Comparison of ENCODE assay signal across 8 cellular contexts in genomic region chr9:8858250-8859161, GRCh38.
DNase-seq lines count a peak whose midpoint lies in the region; ATAC-seq, FAIRE-seq and TF ChIP-seq lines count a peak whose summit lies in the region.

No MANE protein-coding gene starts in this region.

- no peak overlapping the region for H3K27ac Mint-ChIP-seq in activated T-helper 17 cell treated with anti-CD3 and anti-CD28 coated beads, Interleukin-2, amount 50 U/mL, for 72 hours

- H3K4me1 ChIP-seq in right atrium auricular region, result peaks cover 0 to 30% of the 10 kb centered on the region in 2 donors

- peaks cover 31% of the 10 kb centered on the region for H3K27me3 Mint-ChIP-seq in activated T-helper 17 cell treated with anti-CD3 and anti-CD28 coated beads, Interleukin-2, amount 50 U/mL, for 72 hours

- FAIRE-seq in HTR-8/SVneo (lab: Jason Lieb, UNC), result no peak

- no peak for ATAC-seq in activated T-helper 17 cell treated with anti-CD3 and anti-CD28 coated beads, Interleukin-2, amount 50 U/mL, for 72 hours (replicated peaks)
- ATAC-seq in GM21367 (IDR thresholded peaks at IDR 0.05; ENCODE audit: unreplicated experiment), result no peak

- peak overlapping the region; percentile 44 for H3K4me3 Mint-ChIP-seq in activated T-helper 17 cell treated with anti-CD3 and anti-CD28 coated beads, Interleukin-2, amount 50 U/mL, for 72 hours

- H3K27me3 ChIP-seq in right atrium auricular region, result peaks cover 0 to 2% of the 10 kb centered on the region in 2 donors

- no peaks in the 10 kb centered on the region for H3K4me1 Mint-ChIP-seq in activated T-helper 17 cell treated with anti-CD3 and anti-CD28 coated beads, Interleukin-2, amount 50 U/mL, for 72 hours

- no peak for TF ChIP-seq CTCF in right atrium auricular region (IDR thresholded peaks at IDR 0.05)

- DNase-seq in ELF-1 (ENCODE audit: low read depth, low spot score) (peak; percentile 53), right atrium auricular region (ENCODE audit: low spot score) (no peak), retina (peak; percentile 90), AG08395 (ENCODE audit: low spot score) (no peak), NOMO-1 (lab: John Stamatoyannopoulos, UW; ENCODE audit: unreplicated experiment in 2 of 2) (no peak), HTR-8/SVneo (ENCODE audit: insufficient read length, low spot score) (no peak)

- H3K36me3 Mint-ChIP-seq in activated T-helper 17 cell treated with anti-CD3 and anti-CD28 coated beads, Interleukin-2, amount 50 U/mL, for 72 hours (ENCODE audit: low read depth), result no peaks in the 10 kb centered on the region

- peak overlapping the region; percentile 45 to 50 for H3K27ac ChIP-seq in right atrium auricular region

- H3K9me3 ChIP-seq in right atrium auricular region, result no peaks in the 10 kb centered on the region

- no peaks in the 10 kb centered on the region for H3K36me3 ChIP-seq in right atrium auricular region

- H3K9me3 Mint-ChIP-seq in activated T-helper 17 cell treated with anti-CD3 and anti-CD28 coated beads, Interleukin-2, amount 50 U/mL, for 72 hours, result no peaks in the 10 kb centered on the region

- H3K4me3 ChIP-seq in right atrium auricular region, result peak overlapping the region; percentile 54 to 56

Comparison
In these comparisons a context has a peak if more than half of its experiments do, and no peak if none do; other contexts are left out.
1. DNase-seq: peak in ELF-1 (single experiment) and retina (single experiment); none in right atrium auricular region (single experiment), AG08395 (single experiment), NOMO-1 (0 of 2) and HTR-8/SVneo (single experiment).